In the genomic region with DNA sequence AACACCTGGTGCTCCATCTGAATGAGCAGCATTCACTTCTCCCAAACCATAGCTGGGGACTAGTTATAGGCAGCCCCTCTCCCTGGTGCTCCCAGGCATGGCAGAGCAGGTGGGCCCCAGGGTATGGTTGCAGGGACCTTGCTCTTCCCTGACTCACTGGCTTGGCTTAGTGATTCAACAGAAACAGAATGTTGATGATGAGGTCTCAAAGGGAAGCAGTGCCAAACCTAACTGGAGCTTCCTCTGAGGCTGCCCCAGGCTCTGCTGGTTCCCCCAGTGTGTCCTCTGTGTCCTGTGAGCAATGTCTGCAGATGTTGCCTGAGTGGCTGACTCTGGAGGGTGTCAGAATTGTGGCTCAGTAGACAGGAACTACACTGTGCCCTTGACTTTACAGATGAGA, we compare ENCODE assay signal across 21 cellular contexts. TPM values are rescaled to one million over a fixed set of nuclear protein-coding genes. Genes with fewer than 3 reads are reported as not detected.
"Had no signal": no experiment of that assay in that cellular context is flagged by ENCODE, and none has a peak within 500 bp of the region (broad histone marks: within the 10 kb centered on the region; RNA-seq: fewer than 3 reads in every experiment).

No MANE protein-coding gene starts in this region.

- H3K27ac Mint-ChIP-seq: activated CD4-positive, alpha-beta T cell treated with anti-CD3 and anti-CD28 coated beads, Interleukin-2, amount 10 ng/mL, durations not matched to agents 7 days and 5 days; activated naive CD8-positive, alpha-beta T cell treated with anti-CD3 and anti-CD28 coated beads, Interleukin-2, amount 10 ng/mL, durations not matched to agents 7 days and 5 days; dendritic cell treated with granulocyte-macrophage colony-stimulating factor and Interleukin-4, amounts not matched to agents 40 ng/mL and 50 ng/mL, for 4 days; neural progenitor cell had no signal

- H3K9me3 Mint-ChIP-seq: activated CD4-positive, alpha-beta T cell treated with anti-CD3 and anti-CD28 coated beads, Interleukin-2, amount 10 ng/mL, durations not matched to agents 7 days and 5 days; dendritic cell treated with granulocyte-macrophage colony-stimulating factor and Interleukin-4, amounts not matched to agents 40 ng/mL and 50 ng/mL, for 4 days; neural progenitor cell had no signal

- H3K4me1 ChIP-seq: gastrocnemius medialis, heart right ventricle, neural progenitor cell, pancreas, spleen had no signal

- H3K27ac ChIP-seq: gastrocnemius medialis, heart right ventricle, neural progenitor cell, pancreas, spleen, thoracic aorta had no signal

- H3K4me2 ChIP-seq: neural progenitor cell had no signal

- H3K4me3 Mint-ChIP-seq: activated CD4-positive, alpha-beta T cell treated with anti-CD3 and anti-CD28 coated beads, Interleukin-2, amount 10 ng/mL, durations not matched to agents 7 days and 5 days; activated naive CD8-positive, alpha-beta T cell treated with anti-CD3 and anti-CD28 coated beads, Interleukin-2, amount 10 ng/mL, durations not matched to agents 7 days and 5 days; dendritic cell treated with granulocyte-macrophage colony-stimulating factor and Interleukin-4, amounts not matched to agents 40 ng/mL and 50 ng/mL, for 4 days; neural progenitor cell; stimulated activated naive CD8-positive, alpha-beta T cell treated with anti-CD3 and anti-CD28 coated beads, Interleukin-15, amount 100 ng/mL, for 72 hours had no signal

- H3K4me1 Mint-ChIP-seq: activated CD4-positive, alpha-beta T cell treated with anti-CD3 and anti-CD28 coated beads, Interleukin-2, amount 10 ng/mL, durations not matched to agents 7 days and 5 days; activated naive CD8-positive, alpha-beta T cell treated with anti-CD3 and anti-CD28 coated beads, Interleukin-2, amount 10 ng/mL, durations not matched to agents 7 days and 5 days; stimulated activated naive CD8-positive, alpha-beta T cell treated with anti-CD3 and anti-CD28 coated beads, Interleukin-15, amount 100 ng/mL, for 72 hours had no signal

- DNase-seq: activated CD4-positive, alpha-beta T cell treated with anti-CD3 and anti-CD28 coated beads, Interleukin-2, amount 10 ng/mL, durations not matched to agents 7 days and 5 days; activated CD4-positive, CD25-positive, alpha-beta regulatory T cell; activated CD8-positive, alpha-beta memory T cell treated with anti-CD3 and anti-CD28 coated beads for 24 hours; activated naive CD4-positive, alpha-beta T cell; activated naive CD8-positive, alpha-beta T cell treated with anti-CD3 and anti-CD28 coated beads, Interleukin-2, amount 10 ng/mL, durations not matched to agents 7 days and 5 days; anterior cingulate cortex; cerebellar nuclear complex; effector memory CD4-positive, alpha-beta T cell; gastrocnemius medialis; heart right ventricle; pancreas; spleen; stimulated activated naive CD8-positive, alpha-beta T cell treated with anti-CD3 and anti-CD28 coated beads, Interleukin-15, amount 100 ng/mL, for 72 hours; T-helper 2 cell had no signal

- H3K36me3 ChIP-seq: gastrocnemius medialis, heart right ventricle, neural progenitor cell, pancreas, spleen, thoracic aorta had no signal

- H3K9ac ChIP-seq: neural progenitor cell had no signal

- H3K4me3 ChIP-seq: gastrocnemius medialis, heart right ventricle, neural progenitor cell, pancreas, spleen, thoracic aorta had no signal

- H2AFZ ChIP-seq: neural progenitor cell had no signal

- H3K36me3 Mint-ChIP-seq: activated naive CD8-positive, alpha-beta T cell treated with anti-CD3 and anti-CD28 coated beads, Interleukin-2, amount 10 ng/mL, durations not matched to agents 7 days and 5 days; neural progenitor cell had no signal

- H3K9me3 ChIP-seq: gastrocnemius medialis, heart right ventricle, pancreas, thoracic aorta had no signal

RNA-seq across cellular contexts. Expression of a gene that starts 3.7 kb away (rescaled TPM):
- total RNA-seq: activated CD4-positive, alpha-beta T cell treated with anti-CD3 and anti-CD28 coated beads, Interleukin-2, amount 10 ng/mL, durations not matched to agents 7 days and 5 days; activated naive CD8-positive, alpha-beta T cell treated with anti-CD3 and anti-CD28 coated beads, Interleukin-2, amount 10 ng/mL, durations not matched to agents 7 days and 5 days; fibroblast of lung; gastrocnemius medialis; heart right ventricle; lung microvascular endothelial cell; pancreas; sciatic nerve; spleen; thoracic aorta; ureter had no signal
- polyA plus RNA-seq: fibroblast of lung, heart right ventricle, pancreas, spleen had no signal
